ENCODE assay signal across 10 cellular contexts in genomic region chr3:144556392-144556791, GRCh38.
DNase-seq lines count a peak whose midpoint lies in the region; ATAC-seq and TF ChIP-seq lines count a peak whose summit lies in the region.
"Had no signal": no experiment of that assay in that cellular context is flagged by ENCODE, and none has a peak within 500 bp of the region (broad histone marks: within the 10 kb centered on the region; RNA-seq: fewer than 3 reads in every experiment).

No MANE protein-coding gene starts in this region.

- no peaks in the 10 kb centered on the region for H3K4me1 ChIP-seq in heart left ventricle
- no peaks in the 10 kb centered on the region for H3K4me1 ChIP-seq in suprapubic skin
- H3K4me1 ChIP-seq: BLaER1 had no signal

- TF ChIP-seq POLR2A in heart left ventricle (IDR thresholded peaks at IDR 0.05), result no peak
- no peak for TF ChIP-seq POLR2A in suprapubic skin (IDR thresholded peaks at IDR 0.05)

- TF ChIP-seq CTCF in GM10248 (IDR thresholded peaks at IDR 0.05; ENCODE audit: control extremely low read depth, extremely low read depth, low read depth, missing control alignments) (no peak), heart left ventricle (IDR thresholded peaks at IDR 0.05) (no peak), suprapubic skin (IDR thresholded peaks at IDR 0.05) (no peak)

- intact Hi-C loops in heart left ventricle (cut with DNase I), result no loop called here

- no peaks in the 10 kb centered on the region for H3K27me3 ChIP-seq in heart left ventricle
- no peaks in the 10 kb centered on the region for H3K27me3 ChIP-seq in suprapubic skin
- H3K27me3 ChIP-seq: BLaER1 had no signal

- H3K9me3 ChIP-seq in heart left ventricle (no peaks in the 10 kb centered on the region), suprapubic skin (no peaks in the 10 kb centered on the region)
- H3K9me3 ChIP-seq: BLaER1 had no signal

- 68 to 81% (median 77%) methylated on average over 3 of the region's 3 CpGs for WGBS in heart left ventricle, 4 donors
- WGBS in suprapubic skin, result 84% methylated on average over 3 of the region's 3 CpGs

- ATAC-seq in GM21526 (IDR thresholded peaks at IDR 0.05; ENCODE audit: low FRiP score, unreplicated experiment), result peak; percentile 92
- peak; percentile 78 for ATAC-seq in HG03196 (IDR thresholded peaks at IDR 0.05; ENCODE audit: unreplicated experiment)
- ATAC-seq in heart left ventricle, result no peak

- no peak for TF ChIP-seq EP300 in suprapubic skin (IDR thresholded peaks at IDR 0.05)

- peak; percentile 10 for DNase-seq in GM10248 (ENCODE audit: extremely low spot score)
- peak; percentile 78 for DNase-seq in SIG-M5 (lab: John Stamatoyannopoulos, UW)
- DNase-seq in heart left ventricle, result no peak
- no peak for DNase-seq in NCI-H226
- DNase-seq in suprapubic skin (ENCODE audit: low spot score in 2 of 2), result no peak
- DNase-seq in DMS53 treated with DMSO at 0.1 percent for 48 hours (lab: John Stamatoyannopoulos, UW; ENCODE audit: unreplicated experiment), result no peak
- DNase-seq: GOT3 had no signal

- H3K27ac ChIP-seq in heart left ventricle (no peak overlapping the region), suprapubic skin (no peak overlapping the region)
- H3K27ac ChIP-seq: BLaER1 had no signal

- H3K36me3 ChIP-seq in heart left ventricle (no peaks in the 10 kb centered on the region), suprapubic skin (no peaks in the 10 kb centered on the region)
- H3K36me3 ChIP-seq: BLaER1 had no signal

- POLR2A ChIA-PET in GM10248 (lab: Yijun Ruan, JAX), result interaction anchor here (0.6 kb wide), 2 partner anchors 9 to 692 kb away, joined by 3 read pairs; no protein-coding TSS in a partner anchor

- H3K4me3 ChIP-seq in heart left ventricle (no peak overlapping the region), suprapubic skin (no peak overlapping the region)
- H3K4me3 ChIP-seq: BLaER1 had no signal

- CTCF ChIA-PET in GM10248 (lab: Yijun Ruan, JAX), result interaction anchor here (1.1 kb wide), 1 partner anchor 49 kb away, joined by 3 read pairs; no protein-coding TSS in a partner anchor

Comparison
In these comparisons a context has a peak if more than half of its experiments do, and no peak if none do; other contexts are left out.
1. DNase-seq: peak in GM10248 (single experiment) and SIG-M5 (single experiment); none in heart left ventricle (0 of 5), NCI-H226 (single experiment), suprapubic skin (0 of 2) and DMS53 treated with DMSO at 0.1 percent for 48 hours (single experiment).
2. ATAC-seq: peak in GM21526 (single experiment) and HG03196 (single experiment); none in heart left ventricle (0 of 4).